Comparison of ENCODE assay signal across 8 cellular contexts in genomic region chr7:75157640-75158039, GRCh38.
DNase-seq lines count a peak whose midpoint lies in the region; ATAC-seq, FAIRE-seq and TF ChIP-seq lines count a peak whose summit lies in the region.
"Not testable (repeated sequence)": the region's sequence is repeated elsewhere in the genome, so short reads cannot be mapped to it uniquely, and the experiment has no call there.

No MANE protein-coding gene starts in this region.

- H3K9me2 ChIP-seq in GM23338 (ENCODE audit: insufficient read depth): not testable (repeated sequence)

- not testable (repeated sequence) for H3K79me2 ChIP-seq in GM23338 (replicated peaks; ENCODE audit: insufficient read depth)

- not testable (repeated sequence) for ATAC-seq in A549; activated B cell treated with CpG ODN at 0.5 μM for 24 hours (ENCODE audit: low read depth)
- peak; percentile 14 for ATAC-seq in GM23338
- peak; percentile 15 for ATAC-seq in stimulated activated naive CD8-positive, alpha-beta T cell treated with anti-CD3 and anti-CD28 coated beads, Interleukin-15, amount 100 ng/mL, for 72 hours

- CTCF ChIA-PET in A549 (lab: Yijun Ruan, JAX); activated B cell treated with CpG ODN at 0.5 μM for 24 hours (lab: Charles Lee): not testable (repeated sequence)

- H3K27me3 Mint-ChIP-seq in GM23338 (ENCODE audit: insufficient read depth, low read depth, poor library complexity); activated B cell treated with CpG ODN at 0.5 μM for 24 hours; stimulated activated naive CD8-positive, alpha-beta T cell treated with anti-CD3 and anti-CD28 coated beads, Interleukin-15, amount 100 ng/mL, for 72 hours: not testable (repeated sequence)

- not testable (repeated sequence) for H2AK5ac ChIP-seq in neuronal stem cell (ENCODE audit: low read depth, low read length)

- TF ChIP-seq POLR2A in A549 (IDR thresholded peaks at IDR 0.05; ENCODE audit: low read length); esophagus squamous epithelium (IDR thresholded peaks at IDR 0.05): not testable (repeated sequence)

- H3K23ac ChIP-seq in neuronal stem cell (ENCODE audit: low read depth, low read length, poor library complexity): not testable (repeated sequence)

- not testable (repeated sequence) for H3K4me1 ChIP-seq in A549; GM23338 (ENCODE audit: insufficient read depth); esophagus squamous epithelium; kidney (ENCODE audit: control insufficient read depth in 1 of 2, insufficient read depth in 1 of 2, low read depth in 1 of 2, low read length in 2 of 2); neuronal stem cell (ENCODE audit: control insufficient read depth in 2 of 2, insufficient read depth in 1 of 2, low read depth in 1 of 2, low read length in 2 of 2)

- not testable (repeated sequence) for H3F3A ChIP-seq in GM23338 (replicated peaks; ENCODE audit: low read depth)

- not testable (repeated sequence) for H3K9me3 ChIP-seq in A549; esophagus squamous epithelium; kidney (ENCODE audit: control insufficient read depth in 1 of 2, low read length in 2 of 2); neuronal stem cell (replicated peaks in 1 of 2; ENCODE audit: control insufficient read depth in 2 of 2, insufficient read depth in 1 of 2, low read depth in 1 of 2, low read length in 2 of 2)

- H3K9me3 Mint-ChIP-seq in GM23338; activated B cell treated with CpG ODN at 0.5 μM for 24 hours; stimulated activated naive CD8-positive, alpha-beta T cell treated with anti-CD3 and anti-CD28 coated beads, Interleukin-15, amount 100 ng/mL, for 72 hours: not testable (repeated sequence)

- not testable (repeated sequence) for H2BK15ac ChIP-seq in neuronal stem cell (ENCODE audit: low read length)

- not testable (repeated sequence) for TF ChIP-seq EP300 in A549 (IDR thresholded peaks at IDR 0.05)

- H2BK12ac ChIP-seq in neuronal stem cell (ENCODE audit: low read length): not testable (repeated sequence)

- intact Hi-C loops in activated B cell treated with CpG ODN at 0.5 μM for 24 hours (cut with micrococcal nuclease); esophagus squamous epithelium (cut with DNase I); kidney (cut with DNase I): not testable (repeated sequence)

- H4K8ac ChIP-seq in neuronal stem cell (ENCODE audit: low read depth, low read length): not testable (repeated sequence)

- H3K18ac ChIP-seq in neuronal stem cell (ENCODE audit: low read length): not testable (repeated sequence)

- not testable (repeated sequence) for H3K14ac ChIP-seq in neuronal stem cell (ENCODE audit: low read length)

- not testable (repeated sequence) for FAIRE-seq in A549 (lab: Jason Lieb, UNC); kidney (lab: Jason Lieb, UNC)

- not testable (repeated sequence) for H3K9ac ChIP-seq in kidney (ENCODE audit: low read length in 2 of 2); neuronal stem cell (ENCODE audit: low read depth, low read length, poor library complexity)

- not testable (repeated sequence) for H2BK120ac ChIP-seq in neuronal stem cell (ENCODE audit: low read depth, low read length)

- H3K4ac ChIP-seq in neuronal stem cell (ENCODE audit: low read length): not testable (repeated sequence)

- H3K27ac ChIP-seq in A549: peak overlapping the region in 1 of 2 experiments; percentile 75; a peak in 2 of 6 replicates
- H3K27ac ChIP-seq in GM23338 (ENCODE audit: low read depth); esophagus squamous epithelium; kidney (ENCODE audit: low read depth in 2 of 2, low read length in 2 of 2); neuronal stem cell (replicated peaks; ENCODE audit: low read length): not testable (repeated sequence)

- not testable (repeated sequence) for H3K4me3 ChIP-seq in A549; kidney (ENCODE audit: low read length in 2 of 2); neuronal stem cell (ENCODE audit: low read length in 2 of 2)
- H3K4me3 ChIP-seq in GM23338 (peak overlapping the region; percentile 51), esophagus squamous epithelium (peak overlapping the region in 3 of 4 donors; percentile 20 to 42 (median 40))

- not testable (repeated sequence) for TF ChIP-seq RAD21 in A549 (conservative IDR thresholded peaks at IDR 0.05 in 1 of 2, IDR thresholded peaks at IDR 0.05 in 1 of 2)

- POLR2A ChIA-PET in A549 (lab: Yijun Ruan, JAX); activated B cell treated with CpG ODN at 0.5 μM for 24 hours (lab: Charles Lee): not testable (repeated sequence)

- H3K4me2 ChIP-seq in A549: peak overlapping the region; percentile 58
- not testable (repeated sequence) for H3K4me2 ChIP-seq in GM23338
- H3K4me2 ChIP-seq in neuronal stem cell (ENCODE audit: insufficient read depth, low read length, poor library complexity, severe bottlenecking): peak overlapping the region; percentile 25

- H3K27ac Mint-ChIP-seq in GM23338; activated B cell treated with CpG ODN at 0.5 μM for 24 hours; stimulated activated naive CD8-positive, alpha-beta T cell treated with anti-CD3 and anti-CD28 coated beads, Interleukin-15, amount 100 ng/mL, for 72 hours: not testable (repeated sequence)

- H3K79me1 ChIP-seq in neuronal stem cell (ENCODE audit: low read depth, low read length): not testable (repeated sequence)

- no CpG with 5 or more reads among the region's 31 CpGs for WGBS in A549 (ENCODE audit: missing lambda C conversion rate)
- WGBS in esophagus squamous epithelium, 2 donors: no CpG with 5 or more reads among the region's 31 CpGs
- WGBS in neuronal stem cell (ENCODE audit: extremely low coverage in 2 of 2, insufficient read length in 2 of 2, insufficient replicate concordance in 1 of 2), 2 donors: no CpG with 5 or more reads among the region's 31 CpGs

- not testable (repeated sequence) for TF ChIP-seq CTCF in A549 (IDR thresholded peaks at IDR 0.05); GM23338 (conservative IDR thresholded peaks at IDR 0.05; ENCODE audit: low read depth in 2 of 2); activated B cell treated with CpG ODN at 0.5 μM for 24 hours (IDR thresholded peaks at IDR 0.05); esophagus squamous epithelium (IDR thresholded peaks at IDR 0.05); kidney (IDR thresholded peaks at IDR 0.05; ENCODE audit: borderline replicate concordance, extremely low read depth, insufficient read depth)

- not testable (repeated sequence) for H3K36me3 ChIP-seq in GM23338 (ENCODE audit: insufficient read depth); esophagus squamous epithelium; kidney (ENCODE audit: control insufficient read depth in 1 of 2, insufficient read depth in 2 of 2, low read length in 2 of 2); neuronal stem cell (replicated peaks in 1 of 2; ENCODE audit: control insufficient read depth in 2 of 2, insufficient read depth in 2 of 2, low read length in 2 of 2)

- H3K4me3 Mint-ChIP-seq in GM23338: peak overlapping the region; percentile 57; the same call in 2 of the 3 replicates
- not testable (repeated sequence) for H3K4me3 Mint-ChIP-seq in activated B cell treated with CpG ODN at 0.5 μM for 24 hours
- peak overlapping the region in 1 of 2 donors; percentile 52 for H3K4me3 Mint-ChIP-seq in stimulated activated naive CD8-positive, alpha-beta T cell treated with anti-CD3 and anti-CD28 coated beads, Interleukin-15, amount 100 ng/mL, for 72 hours

- H3K27me3 ChIP-seq in GM23338 (ENCODE audit: insufficient read depth); esophagus squamous epithelium; neuronal stem cell (ENCODE audit: control insufficient read depth in 3 of 3, insufficient read depth in 3 of 3, low read depth in 1 of 3, low read length in 3 of 3): not testable (repeated sequence)

- not testable (repeated sequence) for H4K20me1 ChIP-seq in GM23338 (replicated peaks; ENCODE audit: insufficient read depth)

- H2AFZ ChIP-seq in GM23338; neuronal stem cell (ENCODE audit: low read length): not testable (repeated sequence)

- not testable (repeated sequence) for H3K4me1 Mint-ChIP-seq in GM23338; activated B cell treated with CpG ODN at 0.5 μM for 24 hours; stimulated activated naive CD8-positive, alpha-beta T cell treated with anti-CD3 and anti-CD28 coated beads, Interleukin-15, amount 100 ng/mL, for 72 hours

- DNase-seq in A549 (ENCODE audit: low read depth in 1 of 2, low spot score in 1 of 2); GM23338 (ENCODE audit: low spot score); esophagus squamous epithelium (lab: John Stamatoyannopoulos, UW); neuronal stem cell (ENCODE audit: low spot score): not testable (repeated sequence)
- DNase-seq in activated B cell treated with CpG ODN at 0.5 μM for 24 hours: peak; percentile 22
- peak; percentile 19 to 23 for DNase-seq in activated T-cell treated with anti-CD3 and anti-CD28 coated beads, Interleukin-2, amount 50 U/mL, for 48 hours
- DNase-seq in kidney: peak; percentile 63
- DNase-seq in stimulated activated naive CD8-positive, alpha-beta T cell treated with anti-CD3 and anti-CD28 coated beads, Interleukin-15, amount 100 ng/mL, for 72 hours: peak in 1 of 2 donors; percentile 12

- not testable (repeated sequence) for H3K36me3 Mint-ChIP-seq in GM23338 (ENCODE audit: low read depth); activated B cell treated with CpG ODN at 0.5 μM for 24 hours (ENCODE audit: low read depth)

- H4K91ac ChIP-seq in neuronal stem cell (ENCODE audit: low read depth, low read length, poor library complexity): not testable (repeated sequence)

- not testable (repeated sequence) for H2BK5ac ChIP-seq in neuronal stem cell (ENCODE audit: low read length)
